ENCODE assay signal across 18 cellular contexts in the genomic region with DNA sequence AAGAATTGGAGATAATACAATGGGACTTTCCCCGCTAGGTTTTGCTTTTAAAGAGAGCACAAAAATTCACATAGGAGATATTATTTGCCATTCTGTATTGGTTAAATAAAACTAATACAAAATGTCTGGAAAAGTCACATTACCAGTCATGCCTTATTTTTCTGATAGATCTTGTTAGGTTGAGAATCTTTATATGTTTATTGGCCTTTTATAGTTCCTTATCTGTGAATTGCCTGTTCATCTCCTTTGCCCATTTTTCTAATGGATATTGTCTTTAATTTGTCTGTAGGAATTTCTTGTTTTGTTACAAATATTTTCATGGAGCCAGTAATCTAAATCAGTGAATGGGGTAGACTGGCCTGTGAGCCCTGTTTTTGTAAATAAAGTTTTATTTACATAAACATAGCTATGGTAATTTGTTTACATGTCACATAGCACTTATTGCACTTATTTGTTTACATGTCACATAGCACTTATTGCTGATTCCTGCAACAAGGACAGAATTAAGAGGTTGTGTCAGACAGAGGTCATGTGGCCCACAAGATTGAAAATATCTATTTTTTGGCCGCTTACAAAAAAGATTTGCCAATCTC.
DNase-seq lines count a peak whose midpoint lies in the region; ATAC-seq, FAIRE-seq and TF ChIP-seq lines count a peak whose summit lies in the region.
"Had no signal": no experiment of that assay in that cellular context is flagged by ENCODE, and none has a peak within 500 bp of the region (broad histone marks: within the 10 kb centered on the region; RNA-seq: fewer than 3 reads in every experiment).

No MANE protein-coding gene starts in this region.

- no peak overlapping the region for H2AFZ ChIP-seq in GM12878 (ENCODE audit: control insufficient read depth, low read depth, low read length)

- no peak overlapping the region for H3K27ac ChIP-seq in CD4-positive, CD25-positive, alpha-beta regulatory T cell (ENCODE audit: insufficient read depth, low read length, poor library complexity, severe bottlenecking)
- H3K27ac ChIP-seq in GM12878 (ENCODE audit: control insufficient read depth, insufficient read depth) = no peak overlapping the region
- H3K27ac ChIP-seq in ascending aorta = no peak overlapping the region
- H3K27ac ChIP-seq: A549 had no signal

- peak overlapping the region in 2 of 3 donors; percentile 2 to 76 for H3K27ac Mint-ChIP-seq in CD4-positive, CD25-positive, alpha-beta regulatory T cell
- H3K27ac Mint-ChIP-seq in naive thymus-derived CD8-positive, alpha-beta T cell = peak overlapping the region in 4 of 10 donors; percentile 49 to 81 (median 74)

- no peak overlapping the region for H3K9ac ChIP-seq in GM12878 (ENCODE audit: control insufficient read depth, insufficient read depth, low read length)

- 100% methylated on average over 2 of the region's 2 CpGs for WGBS in GM12878 (ENCODE audit: insufficient coverage, insufficient replicate concordance, low lambda C conversion rate, missing lambda C conversion rate)

- H3K36me3 Mint-ChIP-seq in CD4-positive, CD25-positive, alpha-beta regulatory T cell = peaks cover 51% of the 10 kb centered on the region
- H3K36me3 Mint-ChIP-seq in naive thymus-derived CD8-positive, alpha-beta T cell = peaks cover 18 to 70% (median 28%) of the 10 kb centered on the region in 3 donors

- POLR2A ChIA-PET in GM12878 (lab: Charles Lee) = interaction anchor here (0.8 kb wide), 1 partner anchor 27 kb away, joined by 3 read pairs; no protein-coding TSS in a partner anchor
- POLR2A ChIA-PET in naive thymus-derived CD8-positive, alpha-beta T cell (lab: Charles Lee) = no interaction called here

- H3K27me3 ChIP-seq in CD4-positive, CD25-positive, alpha-beta regulatory T cell (ENCODE audit: control insufficient read depth, insufficient read depth, low read length) = no peaks in the 10 kb centered on the region
- no peaks in the 10 kb centered on the region for H3K27me3 ChIP-seq in GM12878 (replicated peaks in 1 of 2; ENCODE audit: control insufficient read depth in 2 of 2, insufficient read depth in 2 of 2, low read length in 1 of 2)
- H3K27me3 ChIP-seq in ascending aorta = no peaks in the 10 kb centered on the region

- no peak for ATAC-seq in CD4-positive, CD25-positive, alpha-beta regulatory T cell (ENCODE audit: low read depth in 2 of 2)
- ATAC-seq in GM18505 (IDR thresholded peaks at IDR 0.05; ENCODE audit: unreplicated experiment) = no peak
- no peak for ATAC-seq in GM12878
- ATAC-seq in naive thymus-derived CD8-positive, alpha-beta T cell = no peak
- no peak for ATAC-seq in GM18511 (IDR thresholded peaks at IDR 0.05; ENCODE audit: unreplicated experiment)
- ATAC-seq: A549 had no signal

- TF ChIP-seq POLR2A in GM18505 (IDR thresholded peaks at IDR 0.05; ENCODE audit: borderline replicate concordance, extremely low read depth, insufficient read depth, insufficient read length) (peak; percentile 7), GM12878 (IDR thresholded peaks at IDR 0.05; ENCODE audit: low read depth, low read length) (no peak)

- H3K79me2 ChIP-seq in GM12878 (ENCODE audit: control insufficient read depth, insufficient read depth, low read length) = peaks cover 32% of the 10 kb centered on the region

- H4K20me1 ChIP-seq in GM12878 (ENCODE audit: control insufficient read depth, insufficient read depth) = no peaks in the 10 kb centered on the region

- no peak for TF ChIP-seq RAD21 in GM12878 (IDR thresholded peaks at IDR 0.05; ENCODE audit: insufficient read depth, low read depth, low read length)

- peaks cover 0 to 8% (median 2%) of the 10 kb centered on the region in 7 donors for H3K9me3 Mint-ChIP-seq in CD4-positive, CD25-positive, alpha-beta regulatory T cell
- H3K9me3 Mint-ChIP-seq in naive thymus-derived CD8-positive, alpha-beta T cell = peaks cover 0 to 11% (median 2%) of the 10 kb centered on the region in 9 donors

- no peak for DNase-seq in CD4-positive, CD25-positive, alpha-beta regulatory T cell
- DNase-seq in GM12878 (ENCODE audit: low read depth, low spot score) (no peak), ascending aorta (ENCODE audit: low spot score in 2 of 2) (no peak), OCI-M2 (lab: John Stamatoyannopoulos, UW; ENCODE audit: unreplicated experiment) (no peak)
- DNase-seq in naive thymus-derived CD8-positive, alpha-beta T cell = no peak
- DNase-seq: C1 segment of cervical spinal cord, Calu3, H9, IMR-90, Kasumi-1, MM.1S, NCI-H1092 treated with DMSO at 0.1 percent for 48 hours, NCI-H1694, NCI-H524, SHP77 treated with DMSO at 0.1 percent for 48 hours had no signal

- RAD21 ChIA-PET in GM12878 (lab: Charles Lee; ENCODE audit: unreplicated experiment) = interaction anchor here (1.4 kb wide), 1 partner anchor 17 kb away, joined by 5 read pairs; no protein-coding TSS in a partner anchor

- TF ChIP-seq CTCF in GM12878 (IDR thresholded peaks at IDR 0.05 in 2 of 3, conservative IDR thresholded peaks at IDR 0.05 in 1 of 3; ENCODE audit: control insufficient read depth in 2 of 3, extremely low read depth in 1 of 3, insufficient read depth in 1 of 3, low read depth in 3 of 3, low read length in 3 of 3) = no peak
- TF ChIP-seq CTCF in ascending aorta (IDR thresholded peaks at IDR 0.05) = no peak

- SMC1A ChIA-PET in GM12878 (lab: Charles Lee; ENCODE audit: uncharacterized antibody, unreplicated experiment) = interaction anchor here (1.0 to 1.7 kb wide), 5 partner anchors 8 to 64 kb away, joined by 3 to 5 read pairs (median 4); no protein-coding TSS in a partner anchor

- H3K4me1 Mint-ChIP-seq in CD4-positive, CD25-positive, alpha-beta regulatory T cell = peaks cover 53 to 84% (median 60%) of the 10 kb centered on the region in 4 donors
- H3K4me1 Mint-ChIP-seq in naive thymus-derived CD8-positive, alpha-beta T cell = peaks cover 33 to 79% (median 66%) of the 10 kb centered on the region in 4 donors

- TF ChIP-seq EP300 in GM12878 (IDR thresholded peaks at IDR 0.05; ENCODE audit: borderline replicate concordance in 1 of 2, control insufficient read depth in 1 of 2, low read depth in 2 of 2, low read length in 2 of 2) = no peak

- H3K4me3 ChIP-seq in CD4-positive, CD25-positive, alpha-beta regulatory T cell (ENCODE audit: low read depth, low read length) = peak overlapping the region; percentile 29
- H3K4me3 ChIP-seq in GM12878 (no peak overlapping the region), ascending aorta (no peak overlapping the region)
- H3K4me3 ChIP-seq: A549 had no signal

- CTCF ChIA-PET in GM12878 (lab: Yijun Ruan, JAX) = interaction anchor here (2.3 kb wide), 1 partner anchor 23 kb away, joined by 8 read pairs; no protein-coding TSS in a partner anchor

- peaks cover 21% of the 10 kb centered on the region for H3K4me1 ChIP-seq in CD4-positive, CD25-positive, alpha-beta regulatory T cell (ENCODE audit: control insufficient read depth, insufficient read depth, low read length, poor library complexity, severe bottlenecking)
- H3K4me1 ChIP-seq in GM12878 (ENCODE audit: control insufficient read depth, insufficient read depth, low read length) (no peaks in the 10 kb centered on the region), ascending aorta (no peaks in the 10 kb centered on the region)
- H3K4me1 ChIP-seq: A549 had no signal

- H3K36me3 ChIP-seq in CD4-positive, CD25-positive, alpha-beta regulatory T cell (ENCODE audit: control insufficient read depth, insufficient read depth, low read length) = peaks cover 52% of the 10 kb centered on the region
- peaks cover 0 to 17% of the 10 kb centered on the region in 2 experiments; a peak in 1 of 4 replicates for H3K36me3 ChIP-seq in GM12878 (ENCODE audit: control insufficient read depth in 2 of 2, insufficient read depth in 2 of 2, low read length in 1 of 2)
- peaks cover 3 to 6% of the 10 kb centered on the region in 2 donors for H3K36me3 ChIP-seq in ascending aorta

- BruUV-seq in GM12878 (replicated peaks; lab: Mats Ljungman, UMichigan) = no TSS peak

- H3K4me3 Mint-ChIP-seq in CD4-positive, CD25-positive, alpha-beta regulatory T cell = peak overlapping the region in 2 of 4 donors; percentile 23 to 29
- H3K4me3 Mint-ChIP-seq in naive thymus-derived CD8-positive, alpha-beta T cell = peak overlapping the region in 6 of 10 donors; percentile 1 to 51 (median 10)
- H3K4me3 Mint-ChIP-seq: H9 had no signal

- intact Hi-C loops in GM12878 (cut with micrococcal nuclease; ENCODE audit: unreplicated experiment) (no loop called here), ascending aorta (cut with DNase I) (no loop called here)

- H3K4me2 ChIP-seq in GM12878 (ENCODE audit: control insufficient read depth, insufficient read depth) = no peak overlapping the region
- H3K4me2 ChIP-seq: A549 had no signal

- H3K9me3 ChIP-seq in CD4-positive, CD25-positive, alpha-beta regulatory T cell (ENCODE audit: control insufficient read depth in 2 of 2, low read length in 2 of 2) = peaks cover 0 to 6% of the 10 kb centered on the region in 2 experiments
- peaks cover 12% of the 10 kb centered on the region for H3K9me3 ChIP-seq in GM12878 (replicated peaks; ENCODE audit: control insufficient read depth, insufficient read depth, low read length)
- H3K9me3 ChIP-seq in ascending aorta = peaks cover 0 to 6% of the 10 kb centered on the region in 2 donors

- no peaks in the 10 kb centered on the region for H3K27me3 Mint-ChIP-seq in CD4-positive, CD25-positive, alpha-beta regulatory T cell
- H3K27me3 Mint-ChIP-seq in naive thymus-derived CD8-positive, alpha-beta T cell = no peaks in the 10 kb centered on the region

- in situ Hi-C loops in GM12878 (cut with MboI) = no loop called here

- peak; percentile 64 for FAIRE-seq in GM12878 (lab: Jason Lieb, UNC)

TF ChIP-seq in GM12878, 131 proteins besides CTCF, POLR2A, EP300 and RAD21 (continues in another document):
- no peak for TF ChIP-seq NRF1 (conservative IDR thresholded peaks at IDR 0.05; ENCODE audit: low read depth, low read length)
